ENCODE assay signal across 8 cellular contexts in genomic region chr20:23357767-23358562, GRCh38. TPM values are rescaled to one million over a fixed set of nuclear protein-coding genes. Genes with fewer than 3 reads are reported as not detected.
DNase-seq lines count a peak whose midpoint lies in the region; ATAC-seq and TF ChIP-seq lines count a peak whose summit lies in the region.

No MANE protein-coding gene starts in this region.

- CTCF ChIA-PET in AG04450 (lab: Charles Lee) (interaction anchor here (0.6 to 4.0 kb wide), 6 partner anchors 8 to 666 kb away, joined by 3 to 27 read pairs (median 6); partner anchors contain the start of genes NAPB and NXT1), mammary epithelial cell (lab: Charles Lee; ENCODE audit: low non-redundant PET) (interaction anchor here (0.5 to 1.0 kb wide), 3 partner anchors 8 to 46 kb away, joined by 3 to 6 read pairs (median 3); no protein-coding TSS in a partner anchor)

- peak overlapping the region; percentile 86 for H3K27ac ChIP-seq in AG04450 (ENCODE audit: low read depth, low read length)
- peak overlapping the region; percentile 85 for H3K27ac ChIP-seq in WERI-Rb-1
- H3K27ac ChIP-seq in mammary epithelial cell (ENCODE audit: insufficient read depth, low read depth, low read length), result peak overlapping the region; percentile 88

- intact Hi-C loops in mammary epithelial cell (cut with micrococcal nuclease), result loop anchor here (1.0 to 10.0 kb wide), 2 partner anchors 63 to 963 kb away; partner anchors contain the start of gene NAPB

- ATAC-seq in GM18907 (IDR thresholded peaks at IDR 0.05; ENCODE audit: unreplicated experiment), result peak; percentile 79
- peak; percentile 73 for ATAC-seq in HG03139 (IDR thresholded peaks at IDR 0.05; ENCODE audit: unreplicated experiment)

- peak overlapping the region; percentile 89 for H3K4me2 ChIP-seq in mammary epithelial cell (ENCODE audit: insufficient read depth, low read depth, low read length)
- H3K4me2 ChIP-seq in skeletal muscle satellite cell (ENCODE audit: low read length), result peak overlapping the region; percentile 93

- H3K9me3 ChIP-seq in AG04450 (ENCODE audit: control insufficient read depth, insufficient read depth, low read length) (peaks cover 3% of the 10 kb centered on the region; the same call in 1 of the 2 replicates), WERI-Rb-1 (ENCODE audit: severe bottlenecking) (no peaks in the 10 kb centered on the region), mammary epithelial cell (replicated peaks; ENCODE audit: insufficient read depth, low read length) (no peaks in the 10 kb centered on the region), iPS-18c (ENCODE audit: control insufficient read depth, insufficient read depth, low read length) (no peaks in the 10 kb centered on the region), skeletal muscle satellite cell (replicated peaks; ENCODE audit: low read length) (no peaks in the 10 kb centered on the region)

- POLR2A ChIA-PET in AG04450 (lab: Yijun Ruan, JAX), result interaction anchor here (1.0 to 1.4 kb wide), 3 partner anchors 8 to 64 kb away, joined by 3 to 5 read pairs (median 4); partner anchors contain the start of gene NAPB

- H3K27me3 ChIP-seq in AG04450 (ENCODE audit: control insufficient read depth, insufficient read depth, low read length) (no peaks in the 10 kb centered on the region), WERI-Rb-1 (ENCODE audit: insufficient read depth, low read depth, severe bottlenecking) (no peaks in the 10 kb centered on the region), mammary epithelial cell (ENCODE audit: insufficient read depth, low read length) (no peaks in the 10 kb centered on the region), skeletal muscle satellite cell (ENCODE audit: control insufficient read depth, insufficient read depth, low read length) (no peaks in the 10 kb centered on the region)

- 1% methylated on average over 52 of the region's 71 CpGs for WGBS in mammary epithelial cell (ENCODE audit: low coverage, missing lambda C conversion rate)

- peak overlapping the region; percentile 90 for H2AFZ ChIP-seq in mammary epithelial cell (ENCODE audit: low read depth, low read length)

- H4K20me1 ChIP-seq in mammary epithelial cell (ENCODE audit: insufficient read depth, low read length), result no peaks in the 10 kb centered on the region

- H3K9ac ChIP-seq in mammary epithelial cell (ENCODE audit: insufficient read depth, low read length) (peak overlapping the region; percentile 79), skeletal muscle satellite cell (ENCODE audit: low read depth, low read length) (peak overlapping the region; percentile 91)

- peaks cover 43% of the 10 kb centered on the region for H3K79me2 ChIP-seq in mammary epithelial cell (ENCODE audit: insufficient read depth, low read length)

- H3K36me3 ChIP-seq in WERI-Rb-1 (peaks cover 32% of the 10 kb centered on the region), mammary epithelial cell (ENCODE audit: insufficient read depth, low read length) (peaks cover 11% of the 10 kb centered on the region), skeletal muscle satellite cell (ENCODE audit: insufficient read depth, low read length) (peaks cover 20% of the 10 kb centered on the region)

- DNase-seq in AG04450 (ENCODE audit: low read depth, low spot score) (peak; percentile 97), NCI-H2196 treated with DMSO at 0.1 percent for 48 hours (lab: John Stamatoyannopoulos, UW; ENCODE audit: unreplicated experiment) (peak; percentile 97), WERI-Rb-1 (peak; percentile 100), mammary epithelial cell (peak; percentile 100)

- BruUV-seq in mammary epithelial cell (replicated peaks; lab: Mats Ljungman, UMichigan), result no TSS peak

- H3K4me3 ChIP-seq in AG04450 (ENCODE audit: low read depth, low read length) (peak overlapping the region; percentile 88), WERI-Rb-1 (ENCODE audit: low read depth, low read length) (peak overlapping the region; percentile 70), mammary epithelial cell (replicated peaks in 1 of 3; ENCODE audit: insufficient read depth in 1 of 3, low read depth in 2 of 3, low read length in 3 of 3) (peak overlapping the region; percentile 64 to 92 (median 71)), iPS-18c (ENCODE audit: insufficient read depth, low read depth, low read length) (peak overlapping the region; percentile 84), skeletal muscle satellite cell (ENCODE audit: low read length) (peak overlapping the region; percentile 88)

- dilution Hi-C loops in mammary epithelial cell (cut with HindIII; ENCODE audit: low sequenced_read_pairs), result no loop called here

- peaks cover 25% of the 10 kb centered on the region for H3K4me1 ChIP-seq in mammary epithelial cell (ENCODE audit: insufficient read depth, low read length)
- peaks cover 22% of the 10 kb centered on the region for H3K4me1 ChIP-seq in skeletal muscle satellite cell (ENCODE audit: control insufficient read depth, insufficient read depth, low read length)

- in situ Hi-C loops in mammary epithelial cell (cut with MboI; ENCODE audit: low sequenced_read_pairs in 2 of 2), result no loop called here

- TF ChIP-seq CTCF in AG04450 (IDR thresholded peaks at IDR 0.05; ENCODE audit: low read depth, low read length) (no peak), WERI-Rb-1 (IDR thresholded peaks at IDR 0.05; ENCODE audit: low read depth, low read length) (no peak), mammary epithelial cell (conservative IDR thresholded peaks at IDR 0.05 in 1 of 2, IDR thresholded peaks at IDR 0.05 in 1 of 2; ENCODE audit: extremely low read depth in 1 of 2, insufficient read depth in 1 of 2, low read depth in 1 of 2, low read length in 2 of 2) (peak in 1 of 2 donors; percentile 17)

RNA-seq across cellular contexts. Expression of gene GZF1, which starts 4.0 kb away (rescaled TPM):
- polyA plus RNA-seq in AG04450 (2011; rRNA removed) (14.3 and 17.2 TPM in 2 replicates), mammary epithelial cell (11.5 TPM)
- 39.1 and 55.4 TPM in 2 replicates for polyA minus RNA-seq in AG04450 (2011; rRNA and poly(A)+ RNA removed)
- 10 to 100 TPM; 13.2 to 15.8 TPM for total RNA-seq in mammary epithelial cell
- 2.6 TPM for polyA minus RNA-seq in mammary epithelial cell
- total RNA-seq in skeletal muscle satellite cell (2012; rRNA removed), result 11.7 and 11.8 TPM in 2 replicates

RNA-seq across cellular contexts. Expression of gene NXT1, which starts 7.4 kb away (rescaled TPM):
- polyA plus RNA-seq in AG04450 (2011; rRNA removed) (17.9 and 19.5 TPM in 2 replicates), mammary epithelial cell (39.2 TPM)
- 9.3 and 13.0 TPM in 2 replicates for polyA minus RNA-seq in AG04450 (2011; rRNA and poly(A)+ RNA removed)
- total RNA-seq in mammary epithelial cell, result 10 to 100 TPM; 22.0 to 28.5 TPM
- 12.5 TPM for polyA minus RNA-seq in mammary epithelial cell
- total RNA-seq in skeletal muscle satellite cell (2012; rRNA removed), result 27.1 and 36.3 TPM in 2 replicates

Comparison
In these comparisons a context has a peak if more than half of its experiments do, and no peak if none do; other contexts are left out.
1. Peak in every context shown above with its lines: DNase-seq, ATAC-seq, H3K4me3 ChIP-seq and H3K27ac ChIP-seq.